12 cellular contexts compared by ENCODE assay signal in the genomic region with DNA sequence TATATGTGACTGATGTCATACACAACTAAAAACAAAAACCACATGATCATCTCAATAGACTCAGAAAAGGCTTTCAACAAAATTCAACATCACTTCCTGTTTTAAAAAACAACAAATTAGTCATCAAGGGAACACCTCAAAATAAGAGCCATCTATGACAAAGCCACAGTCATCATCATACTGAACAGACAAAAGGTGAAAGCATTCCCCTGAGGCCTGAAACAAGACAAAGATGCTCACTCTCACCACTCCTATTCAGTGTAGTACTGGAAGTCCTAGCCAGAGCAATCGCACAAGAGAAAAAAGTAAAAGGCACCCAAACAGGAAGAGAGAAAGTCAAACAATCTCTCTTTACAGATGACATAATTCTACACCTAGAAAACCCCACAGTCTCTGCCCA.
A peak's percentile ranks its signal among the peaks of the same experiment; 100 is the strongest.
DNase-seq lines count a peak whose midpoint lies in the region; ATAC-seq and TF ChIP-seq lines count a peak whose summit lies in the region.
"Had no signal": no experiment of that assay in that cellular context is flagged by ENCODE, and none has a peak within 500 bp of the region (broad histone marks: within the 10 kb centered on the region; RNA-seq: fewer than 3 reads in every experiment).

No MANE protein-coding gene starts in this region.

- TF ChIP-seq CTCF in RWPE2 (IDR thresholded peaks at IDR 0.05; ENCODE audit: poor library complexity, severe bottlenecking) = no peak

- H3K36me3 ChIP-seq in RWPE2 (ENCODE audit: low read depth) = no peaks in the 10 kb centered on the region
- H3K36me3 ChIP-seq: neural progenitor cell had no signal

- no peak overlapping the region for H3K27ac ChIP-seq in RWPE2 (ENCODE audit: poor library complexity, severe bottlenecking)
- H3K27ac ChIP-seq: neural progenitor cell had no signal

- H3K4me1 ChIP-seq in RWPE2 (ENCODE audit: insufficient read depth, poor library complexity, severe bottlenecking) = no peaks in the 10 kb centered on the region
- H3K4me1 ChIP-seq: neural progenitor cell had no signal

- DNase-seq in RWPE2 (ENCODE audit: low spot score) = no peak
- no peak for DNase-seq in NCI-H2227 treated with DMSO at 0.1 percent for 48 hours (lab: John Stamatoyannopoulos, UW)
- no peak for DNase-seq in CD1c-positive myeloid dendritic cell (ENCODE audit: extremely low spot score)
- DNase-seq: left colon; NCI-H2029; stimulated activated CD4-positive, alpha-beta T cell treated with anti-CD3 and anti-CD28 coated beads, Interleukin-15, amount 100 ng/mL, for 24 hours had no signal

- H3K4me3 ChIP-seq in RWPE2 (ENCODE audit: severe bottlenecking) = no peak overlapping the region
- H3K4me3 ChIP-seq: neural progenitor cell had no signal

- ATAC-seq in GM18517 (IDR thresholded peaks at IDR 0.05; ENCODE audit: unreplicated experiment) (peak; percentile 69), GM21786 (IDR thresholded peaks at IDR 0.05; ENCODE audit: unreplicated experiment) (peak; percentile 94), HG03159 (IDR thresholded peaks at IDR 0.05; ENCODE audit: unreplicated experiment) (peak; percentile 76), RWPE2 (ENCODE audit: low read depth) (peak; percentile 48; the same call in 1 of the 3 replicates), GM18502 (IDR thresholded peaks at IDR 0.05; ENCODE audit: poor library complexity, unreplicated experiment) (no peak)
- no peak for ATAC-seq in activated CD4-positive, CD25-positive, alpha-beta regulatory T cell treated with anti-CD3 and anti-CD28 coated beads, Interleukin-2, amount 50 U/mL, for 24 hours
- ATAC-seq: left colon had no signal

- H3K9me3 ChIP-seq in RWPE2 (ENCODE audit: severe bottlenecking) = no peaks in the 10 kb centered on the region

- H3K27me3 ChIP-seq in RWPE2 (ENCODE audit: insufficient read depth, poor library complexity, severe bottlenecking) = no peaks in the 10 kb centered on the region
- H3K27me3 ChIP-seq: neural progenitor cell had no signal

Comparison
In these comparisons a context has a peak if more than half of its experiments do, and no peak if none do; other contexts are left out.
1. ATAC-seq: peak in GM18517 (single experiment), GM21786 (single experiment), HG03159 (single experiment) and RWPE2 (single experiment); none in GM18502 (single experiment) and activated CD4-positive, CD25-positive, alpha-beta regulatory T cell treated with anti-CD3 and anti-CD28 coated beads, Interleukin-2, amount 50 U/mL, for 24 hours (0 of 2).